ENCODE assay signal across 16 cellular contexts in genomic region chr11:117182551-117182935, GRCh38.
"Had no signal": no experiment of that assay in that cellular context is flagged by ENCODE, and none has a peak within 500 bp of the region (broad histone marks: within the 10 kb centered on the region; RNA-seq: fewer than 3 reads in every experiment).

No MANE protein-coding gene starts in this region.

- H3K27me3 Mint-ChIP-seq: activated CD4-positive, alpha-beta T cell treated with anti-CD3 and anti-CD28 coated beads, Interleukin-2, amount 10 ng/mL, durations not matched to agents 7 days and 5 days; effector memory CD8-positive, alpha-beta T cell; stimulated activated naive CD8-positive, alpha-beta T cell treated with anti-CD3 and anti-CD28 coated beads, Interleukin-15, Interleukin-2, amounts not matched to agents 100 ng/mL and 50 ng/mL, for 24 hours had no signal

- H3K4me3 Mint-ChIP-seq: activated CD4-positive, alpha-beta T cell treated with anti-CD3 and anti-CD28 coated beads, Interleukin-2, amount 10 ng/mL, durations not matched to agents 7 days and 5 days; activated T-cell treated with anti-CD3 and anti-CD28 coated beads, Interleukin-2, amount 50 U/mL, for 72 hours; effector memory CD8-positive, alpha-beta T cell; stimulated activated naive CD8-positive, alpha-beta T cell treated with anti-CD3 and anti-CD28 coated beads, Interleukin-15, Interleukin-2, amounts not matched to agents 100 ng/mL and 50 ng/mL, for 24 hours had no signal

- H3K27ac ChIP-seq: neutrophil, psoas muscle, SK-N-MC, thoracic aorta, vagina had no signal

- H3K9me3 Mint-ChIP-seq: activated CD4-positive, alpha-beta T cell treated with anti-CD3 and anti-CD28 coated beads, Interleukin-2, amount 10 ng/mL, durations not matched to agents 7 days and 5 days; activated T-cell treated with anti-CD3 and anti-CD28 coated beads, Interleukin-2, amount 50 U/mL, for 72 hours; effector memory CD8-positive, alpha-beta T cell; stimulated activated naive CD8-positive, alpha-beta T cell treated with anti-CD3 and anti-CD28 coated beads, Interleukin-15, Interleukin-2, amounts not matched to agents 100 ng/mL and 50 ng/mL, for 24 hours had no signal

- H3K9me3 ChIP-seq: gastroesophageal sphincter, neutrophil, psoas muscle, thoracic aorta, vagina had no signal

- DNase-seq: activated CD4-positive, alpha-beta T cell treated with anti-CD3 and anti-CD28 coated beads, Interleukin-2, amount 10 ng/mL, durations not matched to agents 7 days and 5 days; activated CD4-positive, CD25-positive, alpha-beta regulatory T cell; activated naive CD4-positive, alpha-beta T cell treated with Interleukin-2 at 50 U/mL for 16 hours; activated T-cell treated with anti-CD3 and anti-CD28 coated beads, Interleukin-2, amount 50 U/mL, for 72 hours; central memory CD4-positive, alpha-beta T cell; cortex of kidney; effector memory CD8-positive, alpha-beta T cell; stimulated activated CD4-positive, alpha-beta T cell treated with anti-CD3 and anti-CD28 coated beads, Interleukin-2, amount 100 ng/mL, for 48 hours; stimulated activated CD8-positive, alpha-beta memory T cell treated with anti-CD3 and anti-CD28 coated beads, Interleukin-4, amount 100 ng/mL, for 48 hours had no signal

- ATAC-seq: activated T-cell treated with anti-CD3 and anti-CD28 coated beads, Interleukin-2, amount 50 U/mL, for 72 hours; effector memory CD8-positive, alpha-beta T cell; gastroesophageal sphincter; psoas muscle had no signal

- H3K27me3 ChIP-seq: gastroesophageal sphincter, vagina had no signal

- H3K4me3 ChIP-seq: gastroesophageal sphincter, psoas muscle, SK-N-MC, thoracic aorta, vagina had no signal

- H3K27ac Mint-ChIP-seq: activated CD4-positive, alpha-beta T cell treated with anti-CD3 and anti-CD28 coated beads, Interleukin-2, amount 10 ng/mL, durations not matched to agents 7 days and 5 days; activated T-cell treated with anti-CD3 and anti-CD28 coated beads, Interleukin-2, amount 50 U/mL, for 72 hours; stimulated activated naive CD8-positive, alpha-beta T cell treated with anti-CD3 and anti-CD28 coated beads, Interleukin-15, Interleukin-2, amounts not matched to agents 100 ng/mL and 50 ng/mL, for 24 hours had no signal
